In genomic region chr18:80108122-80108536, GRCh38 we compare ENCODE assay signal across 9 cellular contexts. TPM values are rescaled to one million over a fixed set of nuclear protein-coding genes. Genes with fewer than 3 reads are reported as not detected.
DNase-seq lines count a peak whose midpoint lies in the region; ATAC-seq and TF ChIP-seq lines count a peak whose summit lies in the region.
"Had no signal": no experiment of that assay in that cellular context is flagged by ENCODE, and none has a peak within 500 bp of the region (broad histone marks: within the 10 kb centered on the region; RNA-seq: fewer than 3 reads in every experiment).

No MANE protein-coding gene starts in this region.

- H3K36me3 Mint-ChIP-seq in activated CD4-positive, alpha-beta T cell treated with anti-CD3 and anti-CD28 coated beads for 36 hours (ENCODE audit: low read depth): peaks cover 10% of the 10 kb centered on the region
- H3K36me3 Mint-ChIP-seq in activated T-helper 1 cell treated with anti-CD3 and anti-CD28 coated beads, Interleukin-12 subunit alpha, Interleukin-12 subunit beta, Interleukin-2, Interleukin-4 antibody, amounts not matched to agents 30 ng/mL and 10 ng/mL and 1 ng/mL, durations not matched to agents 14 hours and 24 hours and 36 hours (ENCODE audit: low read depth): peaks cover 8% of the 10 kb centered on the region
- peaks cover 6% of the 10 kb centered on the region for H3K36me3 Mint-ChIP-seq in stimulated activated memory B cell treated with anti-CD40 and anti-IgM and Interleukin-4, amounts not matched to agents 10 μg/mL and 1 μg/mL and 100 μg/mL, for 72 hours

- intact Hi-C loops in activated CD4-positive, alpha-beta T cell treated with anti-CD3 and anti-CD28 coated beads for 36 hours (cut with DNase I, micrococcal nuclease): loop anchor here (1.0 to 5.0 kb wide), 7 partner anchors 75 to 1039 kb away; partner anchors contain the start of genes ATP9B (in 1 of the 2), CTDP1 (in 1 of the 2), NFATC1 (in 1 of the 2) and TXNL4A (in 1 of the 2)
- intact Hi-C loops in activated T-helper 1 cell treated with anti-CD3 and anti-CD28 coated beads, Interleukin-12 subunit alpha, Interleukin-12 subunit beta, Interleukin-2, Interleukin-4 antibody, amounts not matched to agents 30 ng/mL and 10 ng/mL and 1 ng/mL, durations not matched to agents 14 hours and 24 hours and 36 hours (cut with micrococcal nuclease): loop anchor here (1.0 to 2.0 kb wide), 3 partner anchors 74 to 429 kb away; partner anchors contain the start of genes CTDP1, RBFA and SLC66A2

- H3K4me1 Mint-ChIP-seq in activated CD4-positive, alpha-beta T cell treated with anti-CD3 and anti-CD28 coated beads for 36 hours: peaks cover 41% of the 10 kb centered on the region
- H3K4me1 Mint-ChIP-seq in activated T-helper 1 cell treated with anti-CD3 and anti-CD28 coated beads, Interleukin-12 subunit alpha, Interleukin-12 subunit beta, Interleukin-2, Interleukin-4 antibody, amounts not matched to agents 30 ng/mL and 10 ng/mL and 1 ng/mL, durations not matched to agents 14 hours and 24 hours and 36 hours (ENCODE audit: low read depth): peaks cover 17% of the 10 kb centered on the region
- peaks cover 46% of the 10 kb centered on the region for H3K4me1 Mint-ChIP-seq in stimulated activated memory B cell treated with anti-CD40 and anti-IgM and Interleukin-4, amounts not matched to agents 10 μg/mL and 1 μg/mL and 100 μg/mL, for 72 hours

- CTCF ChIA-PET in activated CD4-positive, alpha-beta T cell treated with anti-CD3 and anti-CD28 coated beads for 36 hours (lab: Charles Lee): interaction anchor here (1.1 to 1.5 kb wide), 2 partner anchors 73 to 76 kb away, joined by 3 to 7 read pairs; partner anchors contain the start of gene RBFA

- H3K27ac ChIP-seq in right atrium auricular region (peak overlapping the region; percentile 87 to 88), suprapubic skin (no peak overlapping the region)

- H3K27ac Mint-ChIP-seq in activated CD4-positive, alpha-beta T cell treated with anti-CD3 and anti-CD28 coated beads for 36 hours: no peak overlapping the region
- no peak overlapping the region for H3K27ac Mint-ChIP-seq in activated T-helper 1 cell treated with anti-CD3 and anti-CD28 coated beads, Interleukin-12 subunit alpha, Interleukin-12 subunit beta, Interleukin-2, Interleukin-4 antibody, amounts not matched to agents 30 ng/mL and 10 ng/mL and 1 ng/mL, durations not matched to agents 14 hours and 24 hours and 36 hours
- peak overlapping the region; percentile 66 for H3K27ac Mint-ChIP-seq in stimulated activated memory B cell treated with anti-CD40 and anti-IgM and Interleukin-4, amounts not matched to agents 10 μg/mL and 1 μg/mL and 100 μg/mL, for 72 hours

- no peaks in the 10 kb centered on the region for H3K36me3 ChIP-seq in right atrium auricular region
- H3K36me3 ChIP-seq in suprapubic skin: no peaks in the 10 kb centered on the region

- TF ChIP-seq CTCF in right atrium auricular region (IDR thresholded peaks at IDR 0.05) (no peak), suprapubic skin (IDR thresholded peaks at IDR 0.05) (no peak)

- DNase-seq in activated CD4-positive, alpha-beta T cell treated with anti-CD3 and anti-CD28 coated beads for 36 hours: no peak
- DNase-seq in activated CD4-positive, alpha-beta T cell treated with anti-CD3 and anti-CD28 coated beads for 4 hours: no peak
- DNase-seq in activated T-helper 1 cell treated with anti-CD3 and anti-CD28 coated beads, Interleukin-12 subunit alpha, Interleukin-12 subunit beta, Interleukin-2, Interleukin-4 antibody, amounts not matched to agents 30 ng/mL and 10 ng/mL and 1 ng/mL, durations not matched to agents 14 hours and 24 hours and 36 hours (ENCODE audit: low spot score): no peak
- DNase-seq in right atrium auricular region (ENCODE audit: low spot score) (no peak), amygdala (lab: John Stamatoyannopoulos, UW) (no peak), suprapubic skin (ENCODE audit: low spot score in 2 of 2) (no peak), iPS-NIHi11 (ENCODE audit: low spot score) (no peak)
- DNase-seq: NCI-H1417 treated with DMSO at 0.1 percent for 48 hours had no signal

- H3K4me3 ChIP-seq in right atrium auricular region: no peak overlapping the region
- H3K4me3 ChIP-seq in suprapubic skin: no peak overlapping the region

- H3K9me3 ChIP-seq in right atrium auricular region (no peaks in the 10 kb centered on the region), suprapubic skin (no peaks in the 10 kb centered on the region)

- peak overlapping the region; percentile 70 for H3K4me3 Mint-ChIP-seq in activated CD4-positive, alpha-beta T cell treated with anti-CD3 and anti-CD28 coated beads for 36 hours
- peak overlapping the region; percentile 80 for H3K4me3 Mint-ChIP-seq in activated T-helper 1 cell treated with anti-CD3 and anti-CD28 coated beads, Interleukin-12 subunit alpha, Interleukin-12 subunit beta, Interleukin-2, Interleukin-4 antibody, amounts not matched to agents 30 ng/mL and 10 ng/mL and 1 ng/mL, durations not matched to agents 14 hours and 24 hours and 36 hours
- H3K4me3 Mint-ChIP-seq in stimulated activated memory B cell treated with anti-CD40 and anti-IgM and Interleukin-4, amounts not matched to agents 10 μg/mL and 1 μg/mL and 100 μg/mL, for 72 hours: peak overlapping the region; percentile 48

- 91% methylated on average over 23 of the region's 23 CpGs for WGBS in suprapubic skin

- H3K27me3 Mint-ChIP-seq in activated CD4-positive, alpha-beta T cell treated with anti-CD3 and anti-CD28 coated beads for 36 hours: no peaks in the 10 kb centered on the region
- peaks cover 6% of the 10 kb centered on the region for H3K27me3 Mint-ChIP-seq in activated T-helper 1 cell treated with anti-CD3 and anti-CD28 coated beads, Interleukin-12 subunit alpha, Interleukin-12 subunit beta, Interleukin-2, Interleukin-4 antibody, amounts not matched to agents 30 ng/mL and 10 ng/mL and 1 ng/mL, durations not matched to agents 14 hours and 24 hours and 36 hours (ENCODE audit: insufficient read depth)
- no peaks in the 10 kb centered on the region for H3K27me3 Mint-ChIP-seq in stimulated activated memory B cell treated with anti-CD40 and anti-IgM and Interleukin-4, amounts not matched to agents 10 μg/mL and 1 μg/mL and 100 μg/mL, for 72 hours

- no peaks in the 10 kb centered on the region for H3K9me3 Mint-ChIP-seq in activated CD4-positive, alpha-beta T cell treated with anti-CD3 and anti-CD28 coated beads for 36 hours (ENCODE audit: low read depth)
- H3K9me3 Mint-ChIP-seq in activated T-helper 1 cell treated with anti-CD3 and anti-CD28 coated beads, Interleukin-12 subunit alpha, Interleukin-12 subunit beta, Interleukin-2, Interleukin-4 antibody, amounts not matched to agents 30 ng/mL and 10 ng/mL and 1 ng/mL, durations not matched to agents 14 hours and 24 hours and 36 hours: no peaks in the 10 kb centered on the region
- H3K9me3 Mint-ChIP-seq in stimulated activated memory B cell treated with anti-CD40 and anti-IgM and Interleukin-4, amounts not matched to agents 10 μg/mL and 1 μg/mL and 100 μg/mL, for 72 hours: peaks cover 2% of the 10 kb centered on the region

- no peak for TF ChIP-seq EP300 in suprapubic skin (IDR thresholded peaks at IDR 0.05)

- H3K27me3 ChIP-seq in right atrium auricular region (no peaks in the 10 kb centered on the region), suprapubic skin (no peaks in the 10 kb centered on the region)

- POLR2A ChIA-PET in activated CD4-positive, alpha-beta T cell treated with anti-CD3 and anti-CD28 coated beads for 36 hours (lab: Charles Lee): interaction anchor here (0.6 kb wide), 1 partner anchor 125 kb away, joined by 3 read pairs; no protein-coding TSS in a partner anchor

- no peak for TF ChIP-seq POLR2A in suprapubic skin (IDR thresholded peaks at IDR 0.05)

- H3K4me1 ChIP-seq in right atrium auricular region (peaks cover 0 to 28% of the 10 kb centered on the region in 2 donors), suprapubic skin (peaks cover 19% of the 10 kb centered on the region)

- ATAC-seq in activated CD4-positive, alpha-beta T cell treated with anti-CD3 and anti-CD28 coated beads for 36 hours: no peak
- ATAC-seq in stimulated activated memory B cell treated with anti-CD40 and anti-IgM and Interleukin-4, amounts not matched to agents 10 μg/mL and 1 μg/mL and 100 μg/mL, for 72 hours: no peak

RNA-seq across cellular contexts. Expression of gene ADNP2, which starts 0.9 kb away (rescaled TPM):
- 10 to 100 TPM; 22.8 to 25.7 TPM for total RNA-seq in activated CD4-positive, alpha-beta T cell treated with anti-CD3 and anti-CD28 coated beads for 36 hours
- 29.0 TPM in 2 replicates for total RNA-seq in activated T-helper 1 cell treated with anti-CD3 and anti-CD28 coated beads, Interleukin-12 subunit alpha, Interleukin-12 subunit beta, Interleukin-2, Interleukin-4 antibody, amounts not matched to agents 30 ng/mL and 10 ng/mL and 1 ng/mL, durations not matched to agents 14 hours and 24 hours and 36 hours
- total RNA-seq in right atrium auricular region (10 to 100 TPM; 10.9 to 12.3 TPM), suprapubic skin (10 to 100 TPM; 24.7 to 39.3 (median 32.7) TPM)
